8 cellular contexts compared by ENCODE assay signal in genomic region chr4:1793940-1794808, GRCh38. TPM values are rescaled to one million over a fixed set of nuclear protein-coding genes. Genes with fewer than 3 reads are reported as not detected.
DNase-seq lines count a peak whose midpoint lies in the region; ATAC-seq, FAIRE-seq and TF ChIP-seq lines count a peak whose summit lies in the region.
"Had no signal": no experiment of that assay in that cellular context is flagged by ENCODE, and none has a peak within 500 bp of the region (broad histone marks: within the 10 kb centered on the region; RNA-seq: fewer than 3 reads in every experiment).

No MANE protein-coding gene starts in this region.

- H4K91ac ChIP-seq in H9 (ENCODE audit: insufficient read length, low read depth, low read length): no peak overlapping the region

- peaks cover 9 to 22% of the 10 kb centered on the region in 2 experiments; a peak in 2 of 4 replicates for H3K4me1 Mint-ChIP-seq in H9
- peaks cover 2% of the 10 kb centered on the region for H3K4me1 Mint-ChIP-seq in T-helper 17 cell

- no peaks in the 10 kb centered on the region for H3K9me3 ChIP-seq in H9 (ENCODE audit: control insufficient read depth, low read depth, low read length)
- no peaks in the 10 kb centered on the region for H3K9me3 ChIP-seq in T-helper 17 cell (ENCODE audit: control insufficient read depth, low read length, poor library complexity, severe bottlenecking)
- no peaks in the 10 kb centered on the region for H3K9me3 ChIP-seq in iPS DF 6.9 (ENCODE audit: control insufficient read depth, insufficient read depth, low read length)
- no peaks in the 10 kb centered on the region for H3K9me3 ChIP-seq in small intestine (ENCODE audit: control insufficient read depth, low read depth)

- no peak overlapping the region for H3K4ac ChIP-seq in H9 (ENCODE audit: low read depth, low read length)

- H3K79me1 ChIP-seq in H9 (ENCODE audit: insufficient read depth, low read depth, low read length, poor library complexity, severe bottlenecking): no peaks in the 10 kb centered on the region

- no peak overlapping the region for H4K5ac ChIP-seq in H9 (ENCODE audit: insufficient read length, low read depth, low read length)

- H3K27ac Mint-ChIP-seq in H9: no peak overlapping the region
- no peak overlapping the region for H3K27ac Mint-ChIP-seq in T-helper 17 cell

- no peak overlapping the region for H3K9ac ChIP-seq in H9 (ENCODE audit: extremely low read depth, insufficient read length, low read length)

- no peak overlapping the region for H2AK5ac ChIP-seq in H9 (ENCODE audit: insufficient read length, low read length)

- H3K4me2 ChIP-seq in H9 (ENCODE audit: insufficient read depth, insufficient read length, low read length): peak overlapping the region; percentile 25

- H3K4me3 ChIP-seq in iPS DF 6.9 (ENCODE audit: low read length) (peak overlapping the region; percentile 74), small intestine (ENCODE audit: low read depth in 1 of 2, low read length in 2 of 2) (peak overlapping the region; percentile 50 to 94)

- H3K4me3 Mint-ChIP-seq in H9 (peak overlapping the region; percentile 64 to 77), T-helper 17 cell (peak overlapping the region; percentile 52)

- no peaks in the 10 kb centered on the region for H3K79me2 ChIP-seq in H9 (ENCODE audit: insufficient read depth, low read length)

- H2BK20ac ChIP-seq in H9 (ENCODE audit: low read depth, low read length, poor library complexity, severe bottlenecking): no peak overlapping the region

- H2BK5ac ChIP-seq in H9 (ENCODE audit: insufficient read length, low read length): no peak overlapping the region

- no peak overlapping the region for H3K56ac ChIP-seq in H9 (ENCODE audit: insufficient read length, low read depth, low read length)

- WGBS in H9 (ENCODE audit: extremely low coverage, insufficient read length, low lambda C conversion rate): no CpG with 5 or more reads among the region's 101 CpGs
- no CpG with 5 or more reads among the region's 101 CpGs for WGBS in iPS DF 6.9 (ENCODE audit: insufficient coverage, insufficient read length)
- 1% methylated on average over 79 to 101 of the region's 101 CpGs for WGBS in small intestine, 3 donors

- H3K18ac ChIP-seq in H9 (ENCODE audit: insufficient read length, low read depth, low read length): no peak overlapping the region

- peaks cover 3% of the 10 kb centered on the region; the same call in 1 of the 2 replicates for H3K36me3 ChIP-seq in iPS DF 6.9 (ENCODE audit: control insufficient read depth, insufficient read depth, low read length)
- H3K36me3 ChIP-seq in small intestine (ENCODE audit: control insufficient read depth in 2 of 2, insufficient read depth in 2 of 2, low read length in 2 of 2): no peaks in the 10 kb centered on the region

- H3K27me3 ChIP-seq in H9 (ENCODE audit: insufficient read depth, low read length): peaks cover 2% of the 10 kb centered on the region; the same call in 1 of the 2 replicates
- peaks cover 10% of the 10 kb centered on the region; the same call in 1 of the 2 replicates for H3K27me3 ChIP-seq in iPS DF 6.9 (ENCODE audit: control insufficient read depth, insufficient read depth, low read length)
- H3K27me3 ChIP-seq in small intestine (ENCODE audit: control insufficient read depth in 2 of 2, insufficient read depth in 2 of 2, low read length in 2 of 2): peaks cover 2 to 6% of the 10 kb centered on the region in 2 donors
- H3K27me3 ChIP-seq: foreskin keratinocyte had no signal

- H3K36me3 Mint-ChIP-seq in H9 (ENCODE audit: insufficient read depth in 1 of 3, low read depth in 3 of 3): peaks cover 1 to 12% (median 10%) of the 10 kb centered on the region in 3 experiments; a peak in 5 of 7 replicates
- no peaks in the 10 kb centered on the region for H3K36me3 Mint-ChIP-seq in T-helper 17 cell (ENCODE audit: low read depth)

- H3K4me1 ChIP-seq in H9 (ENCODE audit: insufficient read depth, low read length) (no peaks in the 10 kb centered on the region), iPS DF 6.9 (ENCODE audit: control insufficient read depth, insufficient read depth, low read length) (peaks cover 3% of the 10 kb centered on the region), small intestine (ENCODE audit: control insufficient read depth in 2 of 2, insufficient read depth in 1 of 2, low read depth in 1 of 2, low read length in 1 of 2) (peaks cover 0 to 10% of the 10 kb centered on the region in 2 donors)

- FAIRE-seq in small intestine (lab: Jason Lieb, UNC): no peak

- no peak overlapping the region for H3K27ac ChIP-seq in H9 (ENCODE audit: insufficient read length, low read depth, low read length)
- H3K27ac ChIP-seq in iPS DF 6.9 (ENCODE audit: low read length): no peak overlapping the region
- peak overlapping the region; percentile 64 to 94 for H3K27ac ChIP-seq in small intestine (ENCODE audit: low read depth in 1 of 2, low read length in 1 of 2)
- H3K27ac ChIP-seq: foreskin keratinocyte had no signal

- H3T11ph ChIP-seq in H9 (ENCODE audit: low read length): no peak overlapping the region

- no peaks in the 10 kb centered on the region for H4K20me1 ChIP-seq in H9 (ENCODE audit: control insufficient read depth, insufficient read depth, insufficient read length)

- ATAC-seq in T-helper 17 cell: no peak
- ATAC-seq in HG03045 (IDR thresholded peaks at IDR 0.05; ENCODE audit: unreplicated experiment): no peak

- peaks cover 36% of the 10 kb centered on the region for H3K27me3 Mint-ChIP-seq in H9 (ENCODE audit: low read depth)
- peaks cover 13% of the 10 kb centered on the region for H3K27me3 Mint-ChIP-seq in T-helper 17 cell

- TF ChIP-seq CTCF in H9 (conservative IDR thresholded peaks at IDR 0.05) (no peak), GM10248 (IDR thresholded peaks at IDR 0.05; ENCODE audit: control extremely low read depth, extremely low read depth, low read depth, missing control alignments) (no peak)

- H2BK15ac ChIP-seq in H9 (ENCODE audit: low read depth, low read length): no peak overlapping the region

- DNase-seq in H9 (no peak), T-helper 17 cell (no peak), iPS DF 6.9 (ENCODE audit: low read depth, low spot score) (no peak), small intestine (peak; percentile 26), GM10248 (ENCODE audit: extremely low spot score) (no peak), SHP77 treated with DMSO at 0.1 percent for 48 hours (lab: John Stamatoyannopoulos, UW) (no peak)

- no peak overlapping the region for H2AFZ ChIP-seq in H9 (ENCODE audit: low read length)

- H2BK120ac ChIP-seq in H9 (ENCODE audit: low read depth, low read length, poor library complexity, severe bottlenecking): no peak overlapping the region

- CTCF ChIA-PET in GM10248 (lab: Yijun Ruan, JAX): interaction anchor here (1.1 to 1.4 kb wide), 3 partner anchors 21 to 105 kb away, joined by 3 to 4 read pairs (median 3); no protein-coding TSS in a partner anchor

- H2BK12ac ChIP-seq in H9 (ENCODE audit: insufficient read length, low read depth, low read length): no peak overlapping the region

- POLR2A ChIA-PET in GM10248 (lab: Yijun Ruan, JAX): no interaction called here

- no peaks in the 10 kb centered on the region for H3K9me3 Mint-ChIP-seq in H9

- H4K8ac ChIP-seq in H9 (replicated peaks; ENCODE audit: insufficient read length, low read depth, low read length): no peak overlapping the region

- H3K23me2 ChIP-seq in H9 (ENCODE audit: insufficient read length, low read depth, low read length, poor library complexity, severe bottlenecking): peaks cover 7% of the 10 kb centered on the region

- H3K23ac ChIP-seq in H9 (ENCODE audit: insufficient read length, low read depth, low read length): no peak overlapping the region

- H3K14ac ChIP-seq in H9 (ENCODE audit: insufficient read depth, low read length): peak overlapping the region; percentile 50; the same call in 1 of the 2 replicates

RNA-seq across cellular contexts. Expression of gene FGFR3, which starts 1.1 kb away (rescaled TPM):
- 75.7 and 81.2 TPM in 2 replicates for total RNA-seq in H9 (2021)
- total RNA-seq in T-helper 17 cell: under 1 TPM in 1 of 2 donors, not detected in 1; 0.12 TPM
- polyA plus RNA-seq in small intestine: 10 to 100 TPM; 13.8 to 35.8 (median 35.7) TPM

Comparison
In these comparisons a context has a peak if more than half of its experiments do, and no peak if none do; other contexts are left out.
1. H3K27ac ChIP-seq: peak in small intestine (2 of 2); none in H9 (single experiment) and iPS DF 6.9 (single experiment).
2. RNA of gene FGFR3, which starts 1.1 kb away (total RNA-seq): 75.7 to 81.2 TPM in H9; 0.12 TPM in T-helper 17 cell; every median in the first group is over 10 times any median in the second.